Comparison of ENCODE assay signal across 21 cellular contexts in the genomic region with DNA sequence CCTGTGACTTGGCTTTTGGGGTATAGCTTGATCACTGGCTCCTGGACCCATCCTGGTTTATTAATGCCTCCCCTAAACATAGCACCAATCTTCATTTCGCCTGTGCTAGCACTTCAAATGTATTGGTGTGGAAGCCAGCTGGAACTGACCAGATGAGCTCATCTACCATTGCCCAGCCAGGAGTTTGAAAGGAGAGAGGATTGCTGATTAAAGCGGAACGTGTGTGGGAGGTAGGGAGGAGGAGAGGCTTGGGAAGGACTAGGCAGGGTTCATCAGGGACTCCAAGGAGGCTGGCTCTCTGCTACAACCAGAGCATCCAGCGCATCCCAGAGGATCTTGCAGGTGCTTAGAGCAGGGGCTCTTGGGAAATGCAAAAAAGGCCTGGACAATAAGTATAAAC. TPM values are rescaled to one million over a fixed set of nuclear protein-coding genes. Genes with fewer than 3 reads are reported as not detected.
DNase-seq lines count a peak whose midpoint lies in the region; ATAC-seq and TF ChIP-seq lines count a peak whose summit lies in the region.
"Had no signal": no experiment of that assay in that cellular context is flagged by ENCODE, and none has a peak within 500 bp of the region (broad histone marks: within the 10 kb centered on the region; RNA-seq: fewer than 3 reads in every experiment).

No MANE protein-coding gene starts in this region.

- peaks cover 0 to 13% (median 8%) of the 10 kb centered on the region in 4 donors for H3K4me1 ChIP-seq in sigmoid colon

- DNase-seq in MG63 (peak; percentile 79), kidney glomerular epithelial cell (lab: John Stamatoyannopoulos, UW) (peak; percentile 45), sigmoid colon (peak; percentile 66), NCI-H2171 treated with DMSO at 0.1 percent for 48 hours (lab: John Stamatoyannopoulos, UW) (no peak), COLO829 (ENCODE audit: low spot score) (no peak)
- DNase-seq: activated CD4-positive, CD25-positive, alpha-beta regulatory T cell; Caco-2; EL; H7; NCI-H2029 treated with DMSO at 0.1 percent for 48 hours; NCI-H524 treated with DMSO at 0.1 percent for 48 hours; nucleus accumbens; PC-3; SK-N-SH; stimulated activated CD4-positive, alpha-beta T cell treated with anti-CD3 and anti-CD28 coated beads, Interleukin-4, amount 100 ng/mL, for 1 hour had no signal

- H3K36me3 ChIP-seq in MG63 = no peaks in the 10 kb centered on the region
- no peaks in the 10 kb centered on the region for H3K36me3 ChIP-seq in sigmoid colon
- H3K36me3 ChIP-seq: cardiac muscle cell had no signal

- TF ChIP-seq EP300 in sigmoid colon (IDR thresholded peaks at IDR 0.05) = no peak

- H3K36me3 Mint-ChIP-seq in brain = no peaks in the 10 kb centered on the region
- H3K36me3 Mint-ChIP-seq: activated naive CD4-positive, alpha-beta T cell treated with anti-CD3 and anti-CD28 coated beads, Interleukin-2, amount 50 U/mL, for 72 hours had no signal

- peaks cover 59% of the 10 kb centered on the region for H3K4me1 Mint-ChIP-seq in brain

- H3K4me3 ChIP-seq in MG63 (no peak overlapping the region), sigmoid colon (no peak overlapping the region)
- H3K4me3 ChIP-seq: cardiac muscle cell, K562 had no signal

- no peak for ATAC-seq in HG03442 (IDR thresholded peaks at IDR 0.05; ENCODE audit: unreplicated experiment)
- ATAC-seq in HG02678 (IDR thresholded peaks at IDR 0.05; ENCODE audit: unreplicated experiment) = no peak
- ATAC-seq: activated naive CD4-positive, alpha-beta T cell treated with anti-CD3 and anti-CD28 coated beads, Interleukin-2, amount 50 U/mL, for 72 hours; K562; PC-3 had no signal

- H3K9me3 ChIP-seq in MG63 (no peaks in the 10 kb centered on the region), sigmoid colon (no peaks in the 10 kb centered on the region)
- H3K9me3 ChIP-seq: Caco-2, SK-N-SH had no signal

- peaks cover 16% of the 10 kb centered on the region for H3K27me3 Mint-ChIP-seq in brain

- H3K27ac Mint-ChIP-seq in brain = peak overlapping the region in 3 of 5 experiments; percentile 50 to 59 (median 54)
- H3K27ac Mint-ChIP-seq: activated naive CD4-positive, alpha-beta T cell treated with anti-CD3 and anti-CD28 coated beads, Interleukin-2, amount 50 U/mL, for 72 hours had no signal

- TF ChIP-seq CTCF in brain (conservative IDR thresholded peaks at IDR 0.05) (no peak), sigmoid colon (IDR thresholded peaks at IDR 0.05) (no peak)

- H3K27me3 ChIP-seq in MG63 (no peaks in the 10 kb centered on the region), sigmoid colon (no peaks in the 10 kb centered on the region)

- no peak overlapping the region for H3K4me3 Mint-ChIP-seq in brain

- H3K9me3 Mint-ChIP-seq in brain = peaks cover 0 to 3% (median 0%) of the 10 kb centered on the region in 5 experiments

- WGBS in sigmoid colon, 2 donors = 87 to 91% methylated on average over 4 of the region's 4 CpGs

- no peak for TF ChIP-seq POLR2A in sigmoid colon (IDR thresholded peaks at IDR 0.05)

- peak overlapping the region in 1 of 4 donors; percentile 23 for H3K27ac ChIP-seq in sigmoid colon
- H3K27ac ChIP-seq: cardiac muscle cell had no signal

- intact Hi-C loops in sigmoid colon (cut with DNase I) = no loop called here

RNA-seq across cellular contexts. Expression of a gene that starts 34.4 kb away (rescaled TPM):
- total RNA-seq in MG63 (2014; rRNA removed; shearing (Covaris generic); ENCODE audit: low replicate concordance) = 42.9 and 86.7 TPM in 2 replicates
- polyA plus RNA-seq in brain (ENCODE audit: insufficient read depth, low read depth, low replicate concordance) (15.7 TPM), sigmoid colon (10 to 100 TPM; 16.8 to 39.3 (median 21.0) TPM)
- 10 to 100 TPM; 49.5 to 82.0 (median 58.8) TPM for total RNA-seq in sigmoid colon

Comparison
In these comparisons a context has a peak if more than half of its experiments do, and no peak if none do; other contexts are left out.
1. DNase-seq: peak in MG63 (single experiment), kidney glomerular epithelial cell (single experiment) and sigmoid colon (single experiment); none in NCI-H2171 treated with DMSO at 0.1 percent for 48 hours (single experiment) and COLO829 (single experiment).